ENCODE assay signal across 2 cellular contexts in the genomic region with DNA sequence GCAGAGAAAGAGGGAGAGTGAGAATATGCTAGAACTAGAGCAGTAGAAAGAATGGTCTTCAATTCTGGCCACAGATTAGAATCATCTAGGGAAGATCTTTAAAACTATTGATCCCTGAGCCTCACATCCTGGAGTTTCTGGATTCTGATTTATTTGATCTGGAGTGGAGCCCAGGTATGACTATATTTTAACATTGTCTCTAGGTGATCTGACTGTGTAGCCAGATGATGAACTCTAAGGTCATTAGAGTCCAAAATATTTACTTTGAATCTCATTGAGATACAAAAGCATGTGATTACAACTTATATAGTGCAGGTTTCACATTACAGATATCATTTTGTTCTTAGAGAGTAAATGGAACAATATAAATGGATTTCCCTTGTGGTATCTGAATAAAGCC.
TF ChIP-seq lines count a peak whose summit lies in the region.

No MANE protein-coding gene starts in this region.

TF ChIP-seq in liver, 16 proteins besides CTCF, POLR2A, EP300 and RAD21 (continued from another document):
- TF ChIP-seq, protein P1, sequence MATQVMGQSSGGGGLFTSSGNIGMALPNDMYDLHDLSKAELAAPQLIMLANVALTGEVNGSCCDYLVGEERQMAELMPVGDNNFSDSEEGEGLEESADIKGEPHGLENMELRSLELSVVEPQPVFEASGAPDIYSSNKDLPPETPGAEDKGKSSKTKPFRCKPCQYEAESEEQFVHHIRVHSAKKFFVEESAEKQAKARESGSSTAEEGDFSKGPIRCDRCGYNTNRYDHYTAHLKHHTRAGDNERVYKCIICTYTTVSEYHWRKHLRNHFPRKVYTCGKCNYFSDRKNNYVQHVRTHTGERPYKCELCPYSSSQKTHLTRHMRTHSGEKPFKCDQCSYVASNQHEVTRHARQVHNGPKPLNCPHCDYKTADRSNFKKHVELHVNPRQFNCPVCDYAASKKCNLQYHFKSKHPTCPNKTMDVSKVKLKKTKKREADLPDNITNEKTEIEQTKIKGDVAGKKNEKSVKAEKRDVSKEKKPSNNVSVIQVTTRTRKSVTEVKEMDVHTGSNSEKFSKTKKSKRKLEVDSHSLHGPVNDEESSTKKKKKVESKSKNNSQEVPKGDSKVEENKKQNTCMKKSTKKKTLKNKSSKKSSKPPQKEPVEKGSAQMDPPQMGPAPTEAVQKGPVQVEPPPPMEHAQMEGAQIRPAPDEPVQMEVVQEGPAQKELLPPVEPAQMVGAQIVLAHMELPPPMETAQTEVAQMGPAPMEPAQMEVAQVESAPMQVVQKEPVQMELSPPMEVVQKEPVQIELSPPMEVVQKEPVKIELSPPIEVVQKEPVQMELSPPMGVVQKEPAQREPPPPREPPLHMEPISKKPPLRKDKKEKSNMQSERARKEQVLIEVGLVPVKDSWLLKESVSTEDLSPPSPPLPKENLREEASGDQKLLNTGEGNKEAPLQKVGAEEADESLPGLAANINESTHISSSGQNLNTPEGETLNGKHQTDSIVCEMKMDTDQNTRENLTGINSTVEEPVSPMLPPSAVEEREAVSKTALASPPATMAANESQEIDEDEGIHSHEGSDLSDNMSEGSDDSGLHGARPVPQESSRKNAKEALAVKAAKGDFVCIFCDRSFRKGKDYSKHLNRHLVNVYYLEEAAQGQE (IDR thresholded peaks at IDR 0.05), result no peak
- no peak for TF ChIP-seq FOXA1 (IDR thresholded peaks at IDR 0.05)
- peak; percentile 16 for TF ChIP-seq MAX (IDR thresholded peaks at IDR 0.05)
- TF ChIP-seq SP1 (IDR thresholded peaks at IDR 0.05), result no peak
- TF ChIP-seq JUND (IDR thresholded peaks at IDR 0.05), result peak in 1 of 2 donors; percentile 45
- TF ChIP-seq HNF4G (IDR thresholded peaks at IDR 0.05), result no peak
- peak in 1 of 2 donors; percentile 74 for TF ChIP-seq RXRA (IDR thresholded peaks at IDR 0.05)

TF ChIP-seq in HepG2, 621 proteins besides CTCF, POLR2A, EP300 and RAD21 (continued from another document):
- no peak for TF ChIP-seq PRDM15 (CRISPR knock-in tag; IDR thresholded peaks at IDR 0.05)
- no peak for TF ChIP-seq ZNF282 (IDR thresholded peaks at IDR 0.05; ENCODE audit: partially characterized antibody)
- no peak for TF ChIP-seq ZNF891 (CRISPR knock-in tag; IDR thresholded peaks at IDR 0.05)
- no peak for TF ChIP-seq GLI4 (CRISPR knock-in tag; IDR thresholded peaks at IDR 0.05; ENCODE audit: borderline replicate concordance)
- no peak for TF ChIP-seq PHF21A (CRISPR knock-in tag; IDR thresholded peaks at IDR 0.05)
- no peak for TF ChIP-seq ZSCAN30 (CRISPR knock-in tag; IDR thresholded peaks at IDR 0.05)
- no peak for TF ChIP-seq ZNF563 (CRISPR knock-in tag; IDR thresholded peaks at IDR 0.05)
- no peak for TF ChIP-seq ZNF615 (CRISPR knock-in tag; IDR thresholded peaks at IDR 0.05; ENCODE audit: borderline replicate concordance)
- no peak for TF ChIP-seq ZNF576 (CRISPR knock-in tag; IDR thresholded peaks at IDR 0.05)
- TF ChIP-seq ZNF552 (CRISPR knock-in tag; IDR thresholded peaks at IDR 0.05; ENCODE audit: borderline replicate concordance), result no peak
- TF ChIP-seq REXO4 (CRISPR knock-in tag; IDR thresholded peaks at IDR 0.05; ENCODE audit: borderline replicate concordance), result no peak
TF ChIP-seq in HepG2: peak in this region for 0.
